In the genomic region with DNA sequence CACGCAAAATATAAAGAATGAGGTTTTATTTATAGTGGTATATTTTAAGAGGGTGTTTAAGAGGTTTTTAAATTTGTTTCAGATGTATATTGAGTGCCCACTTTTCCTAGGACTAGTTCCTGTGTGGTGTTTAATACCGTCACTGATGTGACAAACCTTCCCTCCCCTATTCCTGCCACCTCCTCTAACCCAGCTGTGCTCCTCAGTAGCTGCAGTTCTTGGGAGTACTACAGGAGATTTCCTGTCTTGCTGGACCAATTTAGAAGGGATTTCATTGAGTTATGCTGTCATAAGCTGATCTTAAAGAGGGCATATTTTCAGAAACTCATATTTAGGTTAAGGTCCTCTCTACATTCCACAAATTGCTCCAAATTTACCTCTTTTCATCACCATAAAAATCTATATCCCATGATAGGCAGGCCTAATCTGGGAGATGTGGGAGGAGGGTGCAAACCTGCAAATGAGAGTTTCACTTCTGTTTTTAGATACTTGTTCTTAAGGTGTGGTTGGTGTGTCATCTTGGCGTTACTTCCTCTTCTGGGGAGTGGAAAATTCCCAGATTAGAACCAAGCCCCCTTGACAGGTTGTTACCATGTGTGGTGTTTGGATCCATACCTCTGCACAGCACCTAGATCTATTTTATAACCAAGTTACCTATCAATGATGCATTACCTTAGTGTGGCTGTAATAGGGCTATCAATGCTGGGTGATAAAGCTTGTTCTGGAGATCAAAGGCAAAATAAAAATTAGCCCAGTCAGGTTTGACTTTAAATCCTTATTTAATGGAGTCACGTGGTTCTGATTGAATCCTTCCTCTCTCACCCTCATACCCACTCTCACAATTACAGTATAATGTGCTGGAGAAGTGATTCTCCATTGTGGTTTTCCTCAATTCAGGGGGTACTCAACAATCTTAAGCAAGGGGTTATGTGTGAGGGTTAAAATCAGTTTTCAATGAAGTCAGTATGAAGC, we compare ENCODE assay signal across 10 cellular contexts.
DNase-seq lines count a peak whose midpoint lies in the region; ATAC-seq and TF ChIP-seq lines count a peak whose summit lies in the region.
"Had no signal": no experiment of that assay in that cellular context is flagged by ENCODE, and none has a peak within 500 bp of the region (broad histone marks: within the 10 kb centered on the region; RNA-seq: fewer than 3 reads in every experiment).

No MANE protein-coding gene starts in this region.

- CTCF ChIA-PET in CD4-positive, alpha-beta memory T cell (lab: Charles Lee; ENCODE audit: partially characterized antibody), result no interaction called here

- no peaks in the 10 kb centered on the region for H3K9me3 ChIP-seq in CD4-positive, alpha-beta memory T cell (ENCODE audit: control insufficient read depth in 1 of 2, low read length in 2 of 2)

- peaks cover 34% of the 10 kb centered on the region for H3K4me1 Mint-ChIP-seq in chondrocyte (ENCODE audit: low read depth)
- H3K4me1 Mint-ChIP-seq in CD4-positive, alpha-beta memory T cell, result no peaks in the 10 kb centered on the region

- TF ChIP-seq CTCF in HL-60 (IDR thresholded peaks at IDR 0.05; ENCODE audit: insufficient read depth, low read length) (no peak), coronary artery (IDR thresholded peaks at IDR 0.05) (no peak), chondrocyte (IDR thresholded peaks at IDR 0.05) (no peak)

- POLR2A ChIA-PET in CD4-positive, alpha-beta memory T cell (lab: Charles Lee; ENCODE audit: partially characterized antibody), result no interaction called here

- peaks cover 23% of the 10 kb centered on the region for H3K36me3 Mint-ChIP-seq in chondrocyte (ENCODE audit: low read depth)
- H3K36me3 Mint-ChIP-seq in CD4-positive, alpha-beta memory T cell, result no peaks in the 10 kb centered on the region

- H3K27ac ChIP-seq in HL-60 (replicated peaks) (no peak overlapping the region), coronary artery (no peak overlapping the region)
- H3K27ac ChIP-seq in CD4-positive, alpha-beta memory T cell (ENCODE audit: low read depth, low read length), result no peak overlapping the region

- no peak overlapping the region for H3K27ac Mint-ChIP-seq in chondrocyte (ENCODE audit: unreplicated experiment)
- H3K27ac Mint-ChIP-seq in CD4-positive, alpha-beta memory T cell, result no peak overlapping the region

- peaks cover 21% of the 10 kb centered on the region for H3K9me3 Mint-ChIP-seq in chondrocyte (ENCODE audit: low read depth)
- H3K9me3 Mint-ChIP-seq in CD4-positive, alpha-beta memory T cell, result peaks cover 0 to 26% (median 10%) of the 10 kb centered on the region in 8 donors

- ATAC-seq in GM18870 (IDR thresholded peaks at IDR 0.05; ENCODE audit: unreplicated experiment), result peak; percentile 97
- ATAC-seq in HG02571 (IDR thresholded peaks at IDR 0.05; ENCODE audit: unreplicated experiment), result peak; percentile 96

- no peaks in the 10 kb centered on the region for H3K27me3 ChIP-seq in HL-60 (ENCODE audit: insufficient read depth, poor library complexity, severe bottlenecking)
- no peaks in the 10 kb centered on the region for H3K27me3 ChIP-seq in CD4-positive, alpha-beta memory T cell (ENCODE audit: insufficient read depth, low read length)

- H3K27me3 Mint-ChIP-seq in chondrocyte (ENCODE audit: low read depth), result no peaks in the 10 kb centered on the region
- no peaks in the 10 kb centered on the region for H3K27me3 Mint-ChIP-seq in CD4-positive, alpha-beta memory T cell

- intact Hi-C loops in CD4-positive, alpha-beta memory T cell (cut with micrococcal nuclease), result no loop called here

- H3K36me3 ChIP-seq in CD4-positive, alpha-beta memory T cell (ENCODE audit: insufficient read depth, low read length), result no peaks in the 10 kb centered on the region

- H3K4me3 Mint-ChIP-seq in chondrocyte (ENCODE audit: unreplicated experiment), result no peak overlapping the region
- no peak overlapping the region for H3K4me3 Mint-ChIP-seq in CD4-positive, alpha-beta memory T cell

- no peaks in the 10 kb centered on the region for H3K4me1 ChIP-seq in CD4-positive, alpha-beta memory T cell (ENCODE audit: insufficient read depth, low read length)

- DNase-seq in HL-60 (ENCODE audit: low read depth in 1 of 2, low spot score in 1 of 2), result peak; percentile 2 to 23
- peak; percentile 39 for DNase-seq in kidney tubule cell (ENCODE audit: low spot score)
- DNase-seq in NCI-H1105 treated with DMSO at 0.1 percent for 48 hours (lab: John Stamatoyannopoulos, UW), result no peak
- DNase-seq in coronary artery (ENCODE audit: low spot score), result no peak
- DNase-seq in chondrocyte (ENCODE audit: low spot score), result no peak
- no peak for DNase-seq in CD4-positive, alpha-beta memory T cell
- DNase-seq: NCI-H748 treated with DMSO at 0.1 percent for 48 hours; stimulated activated CD8-positive, alpha-beta memory T cell treated with anti-CD3 and anti-CD28 coated beads, Interleukin-4, amount 100 ng/mL, for 48 hours had no signal

- H3K4me3 ChIP-seq in HL-60 (replicated peaks; ENCODE audit: insufficient read depth, low read length) (no peak overlapping the region), coronary artery (no peak overlapping the region)
- H3K4me3 ChIP-seq in CD4-positive, alpha-beta memory T cell (ENCODE audit: low read length in 2 of 2), result no peak overlapping the region

Comparison
In these comparisons a context has a peak if more than half of its experiments do, and no peak if none do; other contexts are left out.
1. DNase-seq: peak in HL-60 (2 of 2) and kidney tubule cell (single experiment); none in NCI-H1105 treated with DMSO at 0.1 percent for 48 hours (single experiment), coronary artery (single experiment), chondrocyte (single experiment) and CD4-positive, alpha-beta memory T cell (0 of 5).